In genomic region chr6:139486476-139486799, GRCh38 we compare ENCODE assay signal across 2 cellular contexts.
TF ChIP-seq lines count a peak whose summit lies in the region.

No MANE protein-coding gene starts in this region.

TF ChIP-seq in K562, 482 proteins besides CTCF, POLR2A, EP300 and RAD21 (continued from another document):
- TF ChIP-seq CUX1 (CRISPR knock-in tag; IDR thresholded peaks at IDR 0.05) = no peak
- TF ChIP-seq ZNF780A (CRISPR knock-in tag; IDR thresholded peaks at IDR 0.05) = no peak
- TF ChIP-seq TRIM24 (IDR thresholded peaks at IDR 0.05) = no peak
- TF ChIP-seq KHSRP (IDR thresholded peaks at IDR 0.05) = no peak
- no peak for TF ChIP-seq GABPB2 (CRISPR knock-in tag; conservative IDR thresholded peaks at IDR 0.05)
- no peak for TF ChIP-seq ARID2 (IDR thresholded peaks at IDR 0.05)
- TF ChIP-seq MCM3 (IDR thresholded peaks at IDR 0.05) = no peak
- TF ChIP-seq POLR3A (IDR thresholded peaks at IDR 0.05; ENCODE audit: borderline replicate concordance, extremely low read depth, insufficient read depth, insufficient read length) = no peak
- no peak for TF ChIP-seq RBM34 (IDR thresholded peaks at IDR 0.05; ENCODE audit: borderline replicate concordance, insufficient read depth, low read length)
- no peak for TF ChIP-seq CREBBP (IDR thresholded peaks at IDR 0.05; ENCODE audit: low read depth, low read length)

TF ChIP-seq in liver, 16 proteins besides CTCF, POLR2A, EP300 and RAD21 (continued from another document):
- TF ChIP-seq REST (IDR thresholded peaks at IDR 0.05) (no peak), NR2F2 (IDR thresholded peaks at IDR 0.05) (no peak), SP1 (IDR thresholded peaks at IDR 0.05) (no peak), HNF4A (conservative IDR thresholded peaks at IDR 0.05) (no peak), JUND (IDR thresholded peaks at IDR 0.05) (no peak), TAF1 (conservative IDR thresholded peaks at IDR 0.05) (no peak), EGR1 (IDR thresholded peaks at IDR 0.05; ENCODE audit: low read depth in 2 of 2) (no peak), RXRA (IDR thresholded peaks at IDR 0.05) (no peak)
